Comparison of ENCODE assay signal across 10 cellular contexts in the genomic region with DNA sequence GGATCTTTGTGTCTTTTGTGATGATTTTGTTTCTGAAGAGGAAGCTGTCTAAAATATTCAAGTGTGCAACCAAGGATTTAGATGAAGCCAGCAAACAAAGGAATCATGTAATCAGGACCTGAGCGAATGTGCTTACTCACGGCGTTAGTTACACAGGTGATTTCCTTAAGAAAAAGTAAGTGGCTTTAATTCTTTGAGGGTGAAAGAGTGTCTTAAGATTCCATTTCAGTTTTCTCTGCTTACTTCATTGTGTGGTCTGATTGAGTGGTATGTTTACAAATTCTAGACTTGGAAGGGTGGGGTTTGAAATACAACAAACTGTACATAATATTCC.
A peak's percentile ranks its signal among the peaks of the same experiment; 100 is the strongest.
DNase-seq lines count a peak whose midpoint lies in the region; ATAC-seq, FAIRE-seq and TF ChIP-seq lines count a peak whose summit lies in the region.
"Had no signal": no experiment of that assay in that cellular context is flagged by ENCODE, and none has a peak within 500 bp of the region (broad histone marks: within the 10 kb centered on the region; RNA-seq: fewer than 3 reads in every experiment).

No MANE protein-coding gene starts in this region.

- peaks cover 31 to 33% of the 10 kb centered on the region in 2 donors for H3K4me1 ChIP-seq in kidney (ENCODE audit: control insufficient read depth in 1 of 2, insufficient read depth in 1 of 2, low read depth in 1 of 2, low read length in 2 of 2)

- peaks cover 14% of the 10 kb centered on the region for H3K27me3 Mint-ChIP-seq in activated T-helper 17 cell treated with anti-CD3 and anti-CD28 coated beads, Interleukin-2, amount 50 U/mL, for 72 hours
- peaks cover 7% of the 10 kb centered on the region for H3K27me3 Mint-ChIP-seq in stimulated activated naive CD8-positive, alpha-beta T cell treated with anti-CD3 and anti-CD28 coated beads, Interleukin-15, amount 100 ng/mL, for 72 hours
- H3K27me3 Mint-ChIP-seq: brain had no signal

- H3K36me3 ChIP-seq in kidney (ENCODE audit: control insufficient read depth in 1 of 2, insufficient read depth in 2 of 2, low read length in 2 of 2): no peaks in the 10 kb centered on the region
- H3K36me3 ChIP-seq: ovary had no signal

- no peak for FAIRE-seq in kidney (lab: Jason Lieb, UNC)

- intact Hi-C loops in kidney (cut with DNase I): no loop called here

- peak; percentile 4 for ATAC-seq in HG02852 (IDR thresholded peaks at IDR 0.05; ENCODE audit: unreplicated experiment)
- peak; percentile 25 for ATAC-seq in activated T-helper 17 cell treated with anti-CD3 and anti-CD28 coated beads, Interleukin-2, amount 50 U/mL, for 72 hours (replicated peaks)
- no peak for ATAC-seq in stimulated activated naive CD8-positive, alpha-beta T cell treated with anti-CD3 and anti-CD28 coated beads, Interleukin-15, amount 100 ng/mL, for 72 hours

- peaks cover 4% of the 10 kb centered on the region for H3K9me3 Mint-ChIP-seq in activated T-helper 17 cell treated with anti-CD3 and anti-CD28 coated beads, Interleukin-2, amount 50 U/mL, for 72 hours
- no peaks in the 10 kb centered on the region for H3K9me3 Mint-ChIP-seq in stimulated activated naive CD8-positive, alpha-beta T cell treated with anti-CD3 and anti-CD28 coated beads, Interleukin-15, amount 100 ng/mL, for 72 hours
- H3K9me3 Mint-ChIP-seq: brain had no signal

- H3K4me3 Mint-ChIP-seq in activated T-helper 17 cell treated with anti-CD3 and anti-CD28 coated beads, Interleukin-2, amount 50 U/mL, for 72 hours: peak overlapping the region; percentile 72
- H3K4me3 Mint-ChIP-seq in stimulated activated naive CD8-positive, alpha-beta T cell treated with anti-CD3 and anti-CD28 coated beads, Interleukin-15, amount 100 ng/mL, for 72 hours: peak overlapping the region; percentile 49 to 69

- TF ChIP-seq CTCF in kidney (IDR thresholded peaks at IDR 0.05; ENCODE audit: borderline replicate concordance, extremely low read depth, insufficient read depth): no peak

- peaks cover 5% of the 10 kb centered on the region for H3K36me3 Mint-ChIP-seq in activated T-helper 17 cell treated with anti-CD3 and anti-CD28 coated beads, Interleukin-2, amount 50 U/mL, for 72 hours (ENCODE audit: low read depth)
- H3K36me3 Mint-ChIP-seq: brain had no signal

- H3K4me1 Mint-ChIP-seq in activated T-helper 17 cell treated with anti-CD3 and anti-CD28 coated beads, Interleukin-2, amount 50 U/mL, for 72 hours: peaks cover 37% of the 10 kb centered on the region
- H3K4me1 Mint-ChIP-seq in stimulated activated naive CD8-positive, alpha-beta T cell treated with anti-CD3 and anti-CD28 coated beads, Interleukin-15, amount 100 ng/mL, for 72 hours: peaks cover 53% of the 10 kb centered on the region

- H3K4me3 ChIP-seq in kidney (ENCODE audit: low read length in 2 of 2): peak overlapping the region; percentile 73 to 83
- H3K4me3 ChIP-seq: ovary had no signal

- no peaks in the 10 kb centered on the region for H3K9me3 ChIP-seq in kidney (ENCODE audit: control insufficient read depth in 1 of 2, low read length in 2 of 2)
- H3K9me3 ChIP-seq: ovary had no signal

- H3K27ac ChIP-seq in kidney (ENCODE audit: low read depth in 2 of 2, low read length in 2 of 2): peak overlapping the region; percentile 91 to 95
- H3K27ac ChIP-seq: ovary had no signal

- H3K9ac ChIP-seq in kidney (ENCODE audit: low read length in 2 of 2): peak overlapping the region; percentile 54 to 63

- DNase-seq in kidney: no peak
- no peak for DNase-seq in stimulated activated naive CD8-positive, alpha-beta T cell treated with anti-CD3 and anti-CD28 coated beads, Interleukin-15, amount 100 ng/mL, for 72 hours
- no peak for DNase-seq in NCI-H526 treated with DMSO at 0.1 percent for 48 hours (lab: John Stamatoyannopoulos, UW)
- no peak for DNase-seq in EL
- no peak for DNase-seq in DMS153 treated with DMSO at 0.1 percent for 48 hours (lab: John Stamatoyannopoulos, UW; ENCODE audit: unreplicated experiment)
- DNase-seq: hippocampal formation, ovary had no signal

- peak overlapping the region; percentile 83 for H3K27ac Mint-ChIP-seq in activated T-helper 17 cell treated with anti-CD3 and anti-CD28 coated beads, Interleukin-2, amount 50 U/mL, for 72 hours
- peak overlapping the region in 1 of 2 donors; percentile 61 for H3K27ac Mint-ChIP-seq in stimulated activated naive CD8-positive, alpha-beta T cell treated with anti-CD3 and anti-CD28 coated beads, Interleukin-15, amount 100 ng/mL, for 72 hours
